In genomic region chr2:28469947-28470585, GRCh38 we compare ENCODE assay signal across 1 cellular context.
A peak's percentile ranks its signal among the peaks of the same experiment; 100 is the strongest.
TF ChIP-seq lines count a peak whose summit lies in the region.

No MANE protein-coding gene starts in this region.

TF ChIP-seq in HepG2, 621 proteins besides CTCF, POLR2A, EP300 and RAD21 (continued from another document):
- TF ChIP-seq HNRNPK (IDR thresholded peaks at IDR 0.05; ENCODE audit: low read depth, low read length, poor library complexity, severe bottlenecking): peak; percentile 73
- no peak for TF ChIP-seq ZNF776 (CRISPR knock-in tag; IDR thresholded peaks at IDR 0.05)
- TF ChIP-seq PCBP2 (optimal IDR thresholded peaks at IDR 0.05; ENCODE audit: low read depth, low read length, poor library complexity, severe bottlenecking): peak; percentile 53
- no peak for TF ChIP-seq ZNF609 (CRISPR knock-in tag; IDR thresholded peaks at IDR 0.05; ENCODE audit: borderline replicate concordance)
- no peak for TF ChIP-seq ZMYM2 (CRISPR knock-in tag; IDR thresholded peaks at IDR 0.05)
- TF ChIP-seq KMT2A (CRISPR knock-in tag; IDR thresholded peaks at IDR 0.05): no peak
